7 cellular contexts compared by ENCODE assay signal in genomic region chr5:57192832-57193231, GRCh38. TPM values are rescaled to one million over a fixed set of nuclear protein-coding genes. Genes with fewer than 3 reads are reported as not detected.
DNase-seq lines count a peak whose midpoint lies in the region; ATAC-seq and TF ChIP-seq lines count a peak whose summit lies in the region.
"Not testable (repeated sequence)": the region's sequence is repeated elsewhere in the genome, so short reads cannot be mapped to it uniquely, and the experiment has no call there.

No MANE protein-coding gene starts in this region.

- not testable (repeated sequence) for H2BK12ac ChIP-seq in mesenchymal stem cell (ENCODE audit: low read length in 2 of 2)

- not testable (repeated sequence) for H3K9me3 ChIP-seq in T-helper 17 cell (ENCODE audit: control insufficient read depth, low read length, poor library complexity, severe bottlenecking); mesenchymal stem cell (ENCODE audit: control insufficient read depth, low read length)

- WGBS in mesenchymal stem cell = 86% methylated on average over 5 of the region's 6 CpGs

- not testable (repeated sequence) for H3K14ac ChIP-seq in mesenchymal stem cell (ENCODE audit: low read length in 2 of 2)

- peaks cover 43 to 58% (median 56%) of the 10 kb centered on the region in 3 donors for H3K4me1 Mint-ChIP-seq in IgD-negative memory B cell
- peaks cover 56% of the 10 kb centered on the region for H3K4me1 Mint-ChIP-seq in T-helper 17 cell
- peaks cover 62% of the 10 kb centered on the region for H3K4me1 Mint-ChIP-seq in activated CD4-positive, alpha-beta memory T cell treated with anti-CD3 and anti-CD28 coated beads, Interleukin-2, amount 10 ng/mL, durations not matched to agents 7 days and 5 days
- peaks cover 58% of the 10 kb centered on the region for H3K4me1 Mint-ChIP-seq in activated T-helper 17 cell treated with anti-CD3 and anti-CD28 coated beads, Interleukin-2, amount 50 U/mL, for 72 hours
- H3K4me1 Mint-ChIP-seq in activated naive CD8-positive, alpha-beta T cell treated with anti-CD3 and anti-CD28 coated beads, Interleukin-2, amount 10 ng/mL, durations not matched to agents 7 days and 5 days = peaks cover 42% of the 10 kb centered on the region
- H3K4me1 Mint-ChIP-seq in progenitor cell of endocrine pancreas (ENCODE audit: low read depth) = peaks cover 12% of the 10 kb centered on the region

- DNase-seq in T-helper 17 cell; activated CD4-positive, alpha-beta memory T cell treated with anti-CD3 and anti-CD28 coated beads, Interleukin-2, amount 10 ng/mL, durations not matched to agents 7 days and 5 days; activated naive CD8-positive, alpha-beta T cell treated with anti-CD3 and anti-CD28 coated beads, Interleukin-2, amount 10 ng/mL, durations not matched to agents 7 days and 5 days; progenitor cell of endocrine pancreas (ENCODE audit: low spot score, unreplicated experiment): not testable (repeated sequence)
- peak; percentile 35 for DNase-seq in mesenchymal stem cell

- TF ChIP-seq CTCF in progenitor cell of endocrine pancreas (IDR thresholded peaks at IDR 0.05; ENCODE audit: unreplicated experiment) = not testable (repeated sequence)

- H3K4me3 ChIP-seq in mesenchymal stem cell (ENCODE audit: insufficient read depth in 1 of 2, low read depth in 1 of 2, low read length in 2 of 2) = not testable (repeated sequence)

- peaks cover 15% of the 10 kb centered on the region for H3K36me3 Mint-ChIP-seq in IgD-negative memory B cell
- H3K36me3 Mint-ChIP-seq in T-helper 17 cell (ENCODE audit: low read depth) = not testable (repeated sequence)
- peaks cover 64% of the 10 kb centered on the region for H3K36me3 Mint-ChIP-seq in activated CD4-positive, alpha-beta memory T cell treated with anti-CD3 and anti-CD28 coated beads, Interleukin-2, amount 10 ng/mL, durations not matched to agents 7 days and 5 days (ENCODE audit: low read depth)
- peaks cover 93% of the 10 kb centered on the region for H3K36me3 Mint-ChIP-seq in activated T-helper 17 cell treated with anti-CD3 and anti-CD28 coated beads, Interleukin-2, amount 50 U/mL, for 72 hours (ENCODE audit: low read depth)
- peaks cover 21% of the 10 kb centered on the region for H3K36me3 Mint-ChIP-seq in activated naive CD8-positive, alpha-beta T cell treated with anti-CD3 and anti-CD28 coated beads, Interleukin-2, amount 10 ng/mL, durations not matched to agents 7 days and 5 days
- peaks cover 28% of the 10 kb centered on the region for H3K36me3 Mint-ChIP-seq in progenitor cell of endocrine pancreas (ENCODE audit: insufficient read depth)

- H3K27ac ChIP-seq in mesenchymal stem cell (ENCODE audit: low read length, poor library complexity, severe bottlenecking) = not testable (repeated sequence)

- POLR2A ChIA-PET in activated CD4-positive, alpha-beta memory T cell treated with anti-CD3 and anti-CD28 coated beads, Interleukin-2, amount 10 ng/mL, durations not matched to agents 7 days and 5 days (lab: Charles Lee) = interaction anchor here (1.4 to 2.1 kb wide), 3 partner anchors 17 to 283 kb away, joined by 6 to 10 read pairs (median 6); partner anchors contain the start of genes GPBP1 and SETD9
- POLR2A ChIA-PET in activated naive CD8-positive, alpha-beta T cell treated with anti-CD3 and anti-CD28 coated beads, Interleukin-2, amount 10 ng/mL, durations not matched to agents 7 days and 5 days (lab: Charles Lee) = not testable (repeated sequence)

- not testable (repeated sequence) for H2AFZ ChIP-seq in mesenchymal stem cell (ENCODE audit: low read depth, low read length)

- not testable (repeated sequence) for H3K9me3 Mint-ChIP-seq in IgD-negative memory B cell; activated CD4-positive, alpha-beta memory T cell treated with anti-CD3 and anti-CD28 coated beads, Interleukin-2, amount 10 ng/mL, durations not matched to agents 7 days and 5 days; activated T-helper 17 cell treated with anti-CD3 and anti-CD28 coated beads, Interleukin-2, amount 50 U/mL, for 72 hours; activated naive CD8-positive, alpha-beta T cell treated with anti-CD3 and anti-CD28 coated beads, Interleukin-2, amount 10 ng/mL, durations not matched to agents 7 days and 5 days; progenitor cell of endocrine pancreas (ENCODE audit: low read depth)

- not testable (repeated sequence) for H2BK15ac ChIP-seq in mesenchymal stem cell (ENCODE audit: low read depth, poor library complexity, severe bottlenecking)

- not testable (repeated sequence) for H3K9ac ChIP-seq in mesenchymal stem cell (ENCODE audit: low read length)

- H4K8ac ChIP-seq in mesenchymal stem cell (ENCODE audit: low read length) = not testable (repeated sequence)

- peaks cover 10 to 34% of the 10 kb centered on the region in 2 experiments for H3K36me3 ChIP-seq in mesenchymal stem cell (ENCODE audit: control insufficient read depth in 1 of 2, insufficient read depth in 2 of 2, low read depth in 1 of 2, low read length in 2 of 2)

- not testable (repeated sequence) for H3K4ac ChIP-seq in mesenchymal stem cell (ENCODE audit: low read depth in 1 of 2, low read length in 2 of 2)

- H3K27me3 Mint-ChIP-seq in IgD-negative memory B cell; T-helper 17 cell; activated CD4-positive, alpha-beta memory T cell treated with anti-CD3 and anti-CD28 coated beads, Interleukin-2, amount 10 ng/mL, durations not matched to agents 7 days and 5 days; activated T-helper 17 cell treated with anti-CD3 and anti-CD28 coated beads, Interleukin-2, amount 50 U/mL, for 72 hours; activated naive CD8-positive, alpha-beta T cell treated with anti-CD3 and anti-CD28 coated beads, Interleukin-2, amount 10 ng/mL, durations not matched to agents 7 days and 5 days; progenitor cell of endocrine pancreas: not testable (repeated sequence)

- CTCF ChIA-PET in activated CD4-positive, alpha-beta memory T cell treated with anti-CD3 and anti-CD28 coated beads, Interleukin-2, amount 10 ng/mL, durations not matched to agents 7 days and 5 days (lab: Charles Lee) = not testable (repeated sequence)

- H2BK120ac ChIP-seq in mesenchymal stem cell (ENCODE audit: low read depth, low read length) = not testable (repeated sequence)

- H2BK5ac ChIP-seq in mesenchymal stem cell (ENCODE audit: low read depth, low read length, poor library complexity, severe bottlenecking) = not testable (repeated sequence)

- ATAC-seq in T-helper 17 cell; activated T-helper 17 cell treated with anti-CD3 and anti-CD28 coated beads, Interleukin-2, amount 50 U/mL, for 72 hours (replicated peaks); activated naive CD8-positive, alpha-beta T cell treated with anti-CD3 and anti-CD28 coated beads, Interleukin-2, amount 10 ng/mL, durations not matched to agents 7 days and 5 days (ENCODE audit: low read depth): not testable (repeated sequence)

- H2AK5ac ChIP-seq in mesenchymal stem cell (ENCODE audit: low read length, severe bottlenecking) = not testable (repeated sequence)

- not testable (repeated sequence) for H3K4me2 ChIP-seq in mesenchymal stem cell (ENCODE audit: low read length, poor library complexity, severe bottlenecking)

- not testable (repeated sequence) for H4K91ac ChIP-seq in mesenchymal stem cell (ENCODE audit: low read length)

- H3K27ac Mint-ChIP-seq in IgD-negative memory B cell (peak overlapping the region in 2 of 3 donors; percentile 31 to 64), T-helper 17 cell (peak overlapping the region; percentile 81), progenitor cell of endocrine pancreas (peak overlapping the region; percentile 67)
- H3K27ac Mint-ChIP-seq in activated CD4-positive, alpha-beta memory T cell treated with anti-CD3 and anti-CD28 coated beads, Interleukin-2, amount 10 ng/mL, durations not matched to agents 7 days and 5 days = peak overlapping the region; percentile 27
- H3K27ac Mint-ChIP-seq in activated T-helper 17 cell treated with anti-CD3 and anti-CD28 coated beads, Interleukin-2, amount 50 U/mL, for 72 hours = peak overlapping the region; percentile 35
- H3K27ac Mint-ChIP-seq in activated naive CD8-positive, alpha-beta T cell treated with anti-CD3 and anti-CD28 coated beads, Interleukin-2, amount 10 ng/mL, durations not matched to agents 7 days and 5 days = peak overlapping the region; percentile 39

- H3K23ac ChIP-seq in mesenchymal stem cell (ENCODE audit: low read length in 2 of 2) = not testable (repeated sequence)

- H3K79me1 ChIP-seq in mesenchymal stem cell (replicated peaks; ENCODE audit: low read length, poor library complexity, severe bottlenecking) = not testable (repeated sequence)

- not testable (repeated sequence) for H3K27me3 ChIP-seq in mesenchymal stem cell (ENCODE audit: control insufficient read depth in 1 of 2, insufficient read depth in 1 of 2, low read length in 2 of 2)

- not testable (repeated sequence) for H3K4me1 ChIP-seq in mesenchymal stem cell (ENCODE audit: control insufficient read depth, insufficient read depth, low read depth, low read length)

- not testable (repeated sequence) for H3K18ac ChIP-seq in mesenchymal stem cell (ENCODE audit: low read depth in 1 of 2, low read length in 2 of 2)

- H3K4me3 Mint-ChIP-seq in IgD-negative memory B cell (peak overlapping the region in 2 of 4 donors; percentile 39 to 49), T-helper 17 cell (peak overlapping the region; percentile 63)
- H3K4me3 Mint-ChIP-seq in activated CD4-positive, alpha-beta memory T cell treated with anti-CD3 and anti-CD28 coated beads, Interleukin-2, amount 10 ng/mL, durations not matched to agents 7 days and 5 days = peak overlapping the region; percentile 16
- H3K4me3 Mint-ChIP-seq in activated T-helper 17 cell treated with anti-CD3 and anti-CD28 coated beads, Interleukin-2, amount 50 U/mL, for 72 hours = peak overlapping the region; percentile 56
- peak overlapping the region; percentile 36 for H3K4me3 Mint-ChIP-seq in activated naive CD8-positive, alpha-beta T cell treated with anti-CD3 and anti-CD28 coated beads, Interleukin-2, amount 10 ng/mL, durations not matched to agents 7 days and 5 days
- H3K4me3 Mint-ChIP-seq in progenitor cell of endocrine pancreas (ENCODE audit: low read depth) = not testable (repeated sequence)

RNA-seq across cellular contexts. Expression of gene GPBP1, which starts 19.0 kb away (rescaled TPM):
- polyA plus RNA-seq in IgD-negative memory B cell = 83.3 TPM
- total RNA-seq in T-helper 17 cell (100 to 1,000 TPM; 135 to 136 TPM), progenitor cell of endocrine pancreas (128 and 135 TPM in 2 replicates)
- total RNA-seq in activated CD4-positive, alpha-beta memory T cell treated with anti-CD3 and anti-CD28 coated beads, Interleukin-2, amount 10 ng/mL, durations not matched to agents 7 days and 5 days = 100 to 1,000 TPM; 105 to 109 TPM
- 100 to 1,000 TPM in 1 of 2 donors, 10 to 100 TPM in 1; 83.6 to 123 TPM for total RNA-seq in activated T-helper 17 cell treated with anti-CD3 and anti-CD28 coated beads, Interleukin-2, amount 50 U/mL, for 72 hours
- 100 to 1,000 TPM; 107 to 112 TPM for total RNA-seq in activated naive CD8-positive, alpha-beta T cell treated with anti-CD3 and anti-CD28 coated beads, Interleukin-2, amount 10 ng/mL, durations not matched to agents 7 days and 5 days
- polyA plus RNA-seq in mesenchymal stem cell (2013, experiment 1 of 2) = 35.5 TPM
- 37.4 TPM for polyA plus RNA-seq in mesenchymal stem cell (2013, experiment 2 of 2)

Comparison
In these comparisons a context has a peak if more than half of its experiments do, and no peak if none do; other contexts are left out.
1. H3K27ac Mint-ChIP-seq: peak in every context shown above with its lines; median percentile 81 in T-helper 17 cell; 67 in progenitor cell of endocrine pancreas; 48 in IgD-negative memory B cell; 39 in activated naive CD8-positive, alpha-beta T cell treated with anti-CD3 and anti-CD28 coated beads, Interleukin-2, amount 10 ng/mL, durations not matched to agents 7 days and 5 days; 35 in activated T-helper 17 cell treated with anti-CD3 and anti-CD28 coated beads, Interleukin-2, amount 50 U/mL, for 72 hours; 27 in activated CD4-positive, alpha-beta memory T cell treated with anti-CD3 and anti-CD28 coated beads, Interleukin-2, amount 10 ng/mL, durations not matched to agents 7 days and 5 days.